In the genomic region with DNA sequence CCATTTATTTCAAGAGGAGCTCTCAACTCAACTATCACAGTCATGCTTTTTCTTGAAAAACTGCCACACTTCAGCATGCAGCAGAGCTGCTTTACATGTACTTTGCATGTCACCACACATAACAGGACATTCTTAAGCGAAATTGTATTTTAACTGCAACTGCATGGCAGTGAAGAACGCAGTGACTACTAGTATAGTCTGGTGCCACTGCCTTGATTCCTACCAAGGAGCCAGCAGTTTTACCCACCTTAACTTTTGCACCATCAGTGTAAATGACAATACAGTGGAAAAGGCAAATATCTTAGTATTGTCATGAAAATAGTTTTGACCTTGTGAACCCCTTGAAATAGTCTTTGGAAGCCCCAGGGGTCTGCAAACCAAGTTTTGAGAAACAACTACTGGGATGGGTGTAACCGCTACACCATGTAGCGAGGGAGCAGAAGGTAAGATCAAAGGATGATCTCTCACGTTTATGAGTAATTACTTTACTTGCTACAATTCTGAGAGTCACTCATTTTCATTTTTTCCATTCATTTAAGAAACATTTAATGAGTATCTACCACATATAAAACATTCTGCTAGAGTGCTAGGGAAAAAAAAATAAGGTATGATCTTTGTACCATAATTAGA, we compare ENCODE assay signal across 22 cellular contexts. TPM values are rescaled to one million over a fixed set of nuclear protein-coding genes. Genes with fewer than 3 reads are reported as not detected.
A peak's percentile ranks its signal among the peaks of the same experiment; 100 is the strongest.
DNase-seq lines count a peak whose midpoint lies in the region; ATAC-seq and TF ChIP-seq lines count a peak whose summit lies in the region.
"Had no signal": no experiment of that assay in that cellular context is flagged by ENCODE, and none has a peak within 500 bp of the region (broad histone marks: within the 10 kb centered on the region; RNA-seq: fewer than 3 reads in every experiment).

No MANE protein-coding gene starts in this region.

- peaks cover 4% of the 10 kb centered on the region for H3K9me3 Mint-ChIP-seq in activated CD4-positive, alpha-beta memory T cell treated with anti-CD3 and anti-CD28 coated beads for 36 hours
- H3K9me3 Mint-ChIP-seq in activated CD4-positive, alpha-beta memory T cell treated with anti-CD3 and anti-CD28 coated beads, Interleukin-2, amount 10 ng/mL, durations not matched to agents 7 days and 5 days, result peaks cover 6% of the 10 kb centered on the region
- H3K9me3 Mint-ChIP-seq in chondrocyte (ENCODE audit: low read depth), result peaks cover 2% of the 10 kb centered on the region
- peaks cover 4% of the 10 kb centered on the region for H3K9me3 Mint-ChIP-seq in activated T-helper 2 cell treated with anti-CD3 and anti-CD28 coated beads, Interferon-gamma antibody, Interleukin-2, Interleukin-4, amounts not matched to agents 10 μg/mL and 5 μg/mL and 100 μg/mL, durations not matched to agents 14 hours and 24 hours and 36 hours

- H3K27me3 Mint-ChIP-seq in activated CD4-positive, alpha-beta memory T cell treated with anti-CD3 and anti-CD28 coated beads for 36 hours, result no peaks in the 10 kb centered on the region
- H3K27me3 Mint-ChIP-seq in activated CD4-positive, alpha-beta memory T cell treated with anti-CD3 and anti-CD28 coated beads, Interleukin-2, amount 10 ng/mL, durations not matched to agents 7 days and 5 days, result no peaks in the 10 kb centered on the region
- H3K27me3 Mint-ChIP-seq in chondrocyte (ENCODE audit: low read depth), result no peaks in the 10 kb centered on the region
- H3K27me3 Mint-ChIP-seq in activated T-helper 2 cell treated with anti-CD3 and anti-CD28 coated beads, Interferon-gamma antibody, Interleukin-2, Interleukin-4, amounts not matched to agents 10 μg/mL and 5 μg/mL and 100 μg/mL, durations not matched to agents 14 hours and 24 hours and 36 hours (ENCODE audit: low read depth), result no peaks in the 10 kb centered on the region
- H3K27me3 Mint-ChIP-seq: CD4-positive, CD25-positive, alpha-beta regulatory T cell had no signal

- peaks cover 8% of the 10 kb centered on the region for H3K4me1 Mint-ChIP-seq in activated CD4-positive, alpha-beta memory T cell treated with anti-CD3 and anti-CD28 coated beads for 36 hours (ENCODE audit: low read depth)
- H3K4me1 Mint-ChIP-seq in activated CD4-positive, alpha-beta memory T cell treated with anti-CD3 and anti-CD28 coated beads, Interleukin-2, amount 10 ng/mL, durations not matched to agents 7 days and 5 days, result peaks cover 1% of the 10 kb centered on the region
- H3K4me1 Mint-ChIP-seq in chondrocyte (ENCODE audit: low read depth), result no peaks in the 10 kb centered on the region
- peaks cover 6% of the 10 kb centered on the region for H3K4me1 Mint-ChIP-seq in activated T-helper 2 cell treated with anti-CD3 and anti-CD28 coated beads, Interferon-gamma antibody, Interleukin-2, Interleukin-4, amounts not matched to agents 10 μg/mL and 5 μg/mL and 100 μg/mL, durations not matched to agents 14 hours and 24 hours and 36 hours (ENCODE audit: low read depth)

- no peak overlapping the region for H3K4me3 Mint-ChIP-seq in activated CD4-positive, alpha-beta memory T cell treated with anti-CD3 and anti-CD28 coated beads for 36 hours
- H3K4me3 Mint-ChIP-seq in activated CD4-positive, alpha-beta memory T cell treated with anti-CD3 and anti-CD28 coated beads, Interleukin-2, amount 10 ng/mL, durations not matched to agents 7 days and 5 days, result no peak overlapping the region
- no peak overlapping the region for H3K4me3 Mint-ChIP-seq in chondrocyte (ENCODE audit: unreplicated experiment)
- H3K4me3 Mint-ChIP-seq in activated T-helper 2 cell treated with anti-CD3 and anti-CD28 coated beads, Interferon-gamma antibody, Interleukin-2, Interleukin-4, amounts not matched to agents 10 μg/mL and 5 μg/mL and 100 μg/mL, durations not matched to agents 14 hours and 24 hours and 36 hours (ENCODE audit: low read depth), result no peak overlapping the region
- H3K4me3 Mint-ChIP-seq: CD4-positive, CD25-positive, alpha-beta regulatory T cell had no signal

- CTCF ChIA-PET in activated CD4-positive, alpha-beta memory T cell treated with anti-CD3 and anti-CD28 coated beads for 36 hours (lab: Charles Lee), result interaction anchor here (0.7 kb wide), 1 partner anchor 604 kb away, joined by 3 read pairs; no protein-coding TSS in a partner anchor
- CTCF ChIA-PET in activated CD4-positive, alpha-beta memory T cell treated with anti-CD3 and anti-CD28 coated beads, Interleukin-2, amount 10 ng/mL, durations not matched to agents 7 days and 5 days (lab: Charles Lee), result interaction anchor here (1.0 kb wide), 1 partner anchor 252 kb away, joined by 3 read pairs; no protein-coding TSS in a partner anchor

- POLR2A ChIA-PET in activated CD4-positive, alpha-beta memory T cell treated with anti-CD3 and anti-CD28 coated beads for 36 hours (lab: Charles Lee), result no interaction called here
- POLR2A ChIA-PET in activated CD4-positive, alpha-beta memory T cell treated with anti-CD3 and anti-CD28 coated beads, Interleukin-2, amount 10 ng/mL, durations not matched to agents 7 days and 5 days (lab: Charles Lee), result no interaction called here

- peaks cover 37% of the 10 kb centered on the region for H3K36me3 Mint-ChIP-seq in activated CD4-positive, alpha-beta memory T cell treated with anti-CD3 and anti-CD28 coated beads for 36 hours
- peaks cover 8% of the 10 kb centered on the region for H3K36me3 Mint-ChIP-seq in activated CD4-positive, alpha-beta memory T cell treated with anti-CD3 and anti-CD28 coated beads, Interleukin-2, amount 10 ng/mL, durations not matched to agents 7 days and 5 days (ENCODE audit: low read depth)
- peaks cover 32% of the 10 kb centered on the region for H3K36me3 Mint-ChIP-seq in chondrocyte (ENCODE audit: low read depth)
- peaks cover 5% of the 10 kb centered on the region for H3K36me3 Mint-ChIP-seq in activated T-helper 2 cell treated with anti-CD3 and anti-CD28 coated beads, Interferon-gamma antibody, Interleukin-2, Interleukin-4, amounts not matched to agents 10 μg/mL and 5 μg/mL and 100 μg/mL, durations not matched to agents 14 hours and 24 hours and 36 hours (ENCODE audit: low read depth)

- TF ChIP-seq CTCF in chondrocyte (IDR thresholded peaks at IDR 0.05), result no peak

- peak; percentile 24 for DNase-seq in activated CD4-positive, alpha-beta memory T cell treated with anti-CD3 and anti-CD28 coated beads for 36 hours
- no peak for DNase-seq in activated CD4-positive, alpha-beta memory T cell treated with anti-CD3 and anti-CD28 coated beads, Interleukin-2, amount 10 ng/mL, durations not matched to agents 7 days and 5 days
- DNase-seq in stimulated activated CD4-positive, alpha-beta T cell treated with anti-CD3 and anti-CD28 coated beads, Interleukin-1b, Interleukin-23, amount 100 ng/mL, for 48 hours, result peak; percentile 12
- DNase-seq in stimulated activated CD4-positive, alpha-beta T cell treated with anti-CD3 and anti-CD28 coated beads, Interleukin-4, amount 100 ng/mL, for 4 hours, result no peak
- no peak for DNase-seq in chondrocyte (ENCODE audit: low spot score)
- DNase-seq in activated T-helper 2 cell treated with anti-CD3 and anti-CD28 coated beads, Interferon-gamma antibody, Interleukin-2, Interleukin-4, amounts not matched to agents 10 μg/mL and 5 μg/mL and 100 μg/mL, durations not matched to agents 14 hours and 24 hours and 36 hours (ENCODE audit: low spot score), result no peak
- DNase-seq: BE2C, DMS153, GF-D8, GM23248, HCEC 1CT, KG1, MV-4-11, NCI-H1417, NCI-H187, NCI-H2227 treated with DMSO at 0.1 percent for 48 hours, NCI-H510A treated with DMSO at 0.1 percent for 48 hours, PC-3, RPMI8226 had no signal

- no peak overlapping the region for H3K27ac Mint-ChIP-seq in activated CD4-positive, alpha-beta memory T cell treated with anti-CD3 and anti-CD28 coated beads for 36 hours
- H3K27ac Mint-ChIP-seq in activated CD4-positive, alpha-beta memory T cell treated with anti-CD3 and anti-CD28 coated beads, Interleukin-2, amount 10 ng/mL, durations not matched to agents 7 days and 5 days, result no peak overlapping the region
- peak overlapping the region; percentile 22 for H3K27ac Mint-ChIP-seq in chondrocyte (ENCODE audit: unreplicated experiment)
- no peak overlapping the region for H3K27ac Mint-ChIP-seq in activated T-helper 2 cell treated with anti-CD3 and anti-CD28 coated beads, Interferon-gamma antibody, Interleukin-2, Interleukin-4, amounts not matched to agents 10 μg/mL and 5 μg/mL and 100 μg/mL, durations not matched to agents 14 hours and 24 hours and 36 hours
- H3K27ac Mint-ChIP-seq: CD4-positive, CD25-positive, alpha-beta regulatory T cell had no signal

- no peak for ATAC-seq in GM19324 (IDR thresholded peaks at IDR 0.05; ENCODE audit: low FRiP score, unreplicated experiment)
- ATAC-seq: PC-3 had no signal

- intact Hi-C loops in activated CD4-positive, alpha-beta memory T cell treated with anti-CD3 and anti-CD28 coated beads for 36 hours (cut with micrococcal nuclease), result loop anchor here (5.0 kb wide), 1 partner anchor 198 kb away; no protein-coding TSS in a partner anchor
- intact Hi-C loops in activated T-helper 2 cell treated with anti-CD3 and anti-CD28 coated beads, Interferon-gamma antibody, Interleukin-2, Interleukin-4, amounts not matched to agents 10 μg/mL and 5 μg/mL and 100 μg/mL, durations not matched to agents 14 hours and 24 hours and 36 hours (cut with micrococcal nuclease), result no loop called here

RNA-seq across cellular contexts. Expression of a gene that starts 32.3 kb away (rescaled TPM):
- not detected for total RNA-seq in activated CD4-positive, alpha-beta memory T cell treated with anti-CD3 and anti-CD28 coated beads for 36 hours
- total RNA-seq in activated CD4-positive, alpha-beta memory T cell treated with anti-CD3 and anti-CD28 coated beads, Interleukin-2, amount 10 ng/mL, durations not matched to agents 7 days and 5 days, result not detected
- 0.26 to 0.56 TPM (median 0.37 TPM) in 3 replicates for total RNA-seq in chondrocyte
- not detected in 2 replicates for total RNA-seq in activated T-helper 2 cell treated with anti-CD3 and anti-CD28 coated beads, Interferon-gamma antibody, Interleukin-2, Interleukin-4, amounts not matched to agents 10 μg/mL and 5 μg/mL and 100 μg/mL, durations not matched to agents 14 hours and 24 hours and 36 hours
- total RNA-seq: CD4-positive, CD25-positive, alpha-beta regulatory T cell; HT-29 had no signal

RNA-seq across cellular contexts. Expression of a gene that starts 50.0 kb away (rescaled TPM):
- 10 to 100 TPM; 11.0 to 12.6 TPM for total RNA-seq in activated CD4-positive, alpha-beta memory T cell treated with anti-CD3 and anti-CD28 coated beads for 36 hours
- total RNA-seq in activated CD4-positive, alpha-beta memory T cell treated with anti-CD3 and anti-CD28 coated beads, Interleukin-2, amount 10 ng/mL, durations not matched to agents 7 days and 5 days, result 10 to 100 TPM; 13.3 to 13.5 TPM
- 28.4 to 40.3 TPM (median 30.5 TPM) in 3 replicates for total RNA-seq in chondrocyte
- 11.3 and 14.3 TPM in 2 replicates for total RNA-seq in activated T-helper 2 cell treated with anti-CD3 and anti-CD28 coated beads, Interferon-gamma antibody, Interleukin-2, Interleukin-4, amounts not matched to agents 10 μg/mL and 5 μg/mL and 100 μg/mL, durations not matched to agents 14 hours and 24 hours and 36 hours

Comparison
In these comparisons a context has a peak if more than half of its experiments do, and no peak if none do; other contexts are left out.
1. DNase-seq: peak in activated CD4-positive, alpha-beta memory T cell treated with anti-CD3 and anti-CD28 coated beads for 36 hours (single experiment) and stimulated activated CD4-positive, alpha-beta T cell treated with anti-CD3 and anti-CD28 coated beads, Interleukin-1b, Interleukin-23, amount 100 ng/mL, for 48 hours (single experiment); none in activated CD4-positive, alpha-beta memory T cell treated with anti-CD3 and anti-CD28 coated beads, Interleukin-2, amount 10 ng/mL, durations not matched to agents 7 days and 5 days (single experiment), stimulated activated CD4-positive, alpha-beta T cell treated with anti-CD3 and anti-CD28 coated beads, Interleukin-4, amount 100 ng/mL, for 4 hours (0 of 2), chondrocyte (single experiment) and activated T-helper 2 cell treated with anti-CD3 and anti-CD28 coated beads, Interferon-gamma antibody, Interleukin-2, Interleukin-4, amounts not matched to agents 10 μg/mL and 5 μg/mL and 100 μg/mL, durations not matched to agents 14 hours and 24 hours and 36 hours (single experiment).